Comparison of ENCODE assay signal across 21 cellular contexts in genomic region chr6:52834481-52834880, GRCh38. TPM values are rescaled to one million over a fixed set of nuclear protein-coding genes. Genes with fewer than 3 reads are reported as not detected.
"Had no signal": no experiment of that assay in that cellular context is flagged by ENCODE, and none has a peak within 500 bp of the region (broad histone marks: within the 10 kb centered on the region; RNA-seq: fewer than 3 reads in every experiment).

No MANE protein-coding gene starts in this region.

- H3K4me1 ChIP-seq: heart left ventricle, left lung had no signal

- H3K9me3 ChIP-seq: heart left ventricle, left lung, thoracic aorta had no signal

- H3K4me3 ChIP-seq: heart left ventricle, left lung, thoracic aorta had no signal

- H3K27me3 ChIP-seq: brain microvascular endothelial cell, left lung had no signal

- DNase-seq: activated CD4-positive, alpha-beta T cell treated with anti-CD3 and anti-CD28 coated beads, Interleukin-2, amount 50 U/mL, for 4 hours; activated effector memory CD4-positive, alpha-beta T cell treated with Interleukin-2 at 50 U/mL for 16 hours; activated T-cell treated with anti-CD3 and anti-CD28 coated beads, Interleukin-2, amount 50 U/mL, for 1 hour; amniotic stem cell; brain microvascular endothelial cell; endodermal cell; erythroblast; foreskin melanocyte; heart left ventricle; left lung; mesendoderm; nephron progenitor cell; stimulated activated CD4-positive, alpha-beta T cell treated with anti-CD3 and anti-CD28 coated beads, Interleukin-2, amount 100 ng/mL, for 48 hours; stimulated activated CD8-positive, alpha-beta memory T cell treated with anti-CD3 and anti-CD28 coated beads, Interleukin-4, amount 100 ng/mL, for 48 hours; T-helper 17 cell had no signal

- H3K36me3 ChIP-seq: brain microvascular endothelial cell, heart left ventricle, left lung, thoracic aorta had no signal

- H3K27ac ChIP-seq: brain microvascular endothelial cell, heart left ventricle, left lung, thoracic aorta had no signal

- ATAC-seq: activated CD4-positive, CD25-positive, alpha-beta regulatory T cell treated with anti-CD3 and anti-CD28 coated beads, Interleukin-2, amount 50 U/mL, for 24 hours; heart left ventricle; left lung; T-helper 17 cell had no signal

RNA-seq across cellular contexts. Expression of gene GSTA5, which starts 6.1 kb away (rescaled TPM):
- total RNA-seq: chondrocyte, dermis microvascular lymphatic vessel endothelial cell, endodermal cell, heart left ventricle, left lung, omental fat pad, T-helper 17 cell, thoracic aorta, ureter had no signal

RNA-seq across cellular contexts. Expression of gene GSTA1, which starts 30.9 kb away (rescaled TPM):
- total RNA-seq: chondrocyte, dermis microvascular lymphatic vessel endothelial cell, heart left ventricle, omental fat pad, thoracic aorta, ureter had no signal
